24 cellular contexts compared by ENCODE assay signal in genomic region chr3:12478326-12478725, GRCh38. TPM values are rescaled to one million over a fixed set of nuclear protein-coding genes. Genes with fewer than 3 reads are reported as not detected.
DNase-seq lines count a peak whose midpoint lies in the region; ATAC-seq, FAIRE-seq and TF ChIP-seq lines count a peak whose summit lies in the region.
"Had no signal": no experiment of that assay in that cellular context is flagged by ENCODE, and none has a peak within 500 bp of the region (broad histone marks: within the 10 kb centered on the region; RNA-seq: fewer than 3 reads in every experiment).

No MANE protein-coding gene starts in this region.

- H3K9me2 ChIP-seq in PC-3 (replicated peaks; ENCODE audit: low read length), result no peaks in the 10 kb centered on the region

- H3K4me3 ChIP-seq in PC-3 (ENCODE audit: low read length), result no peak overlapping the region
- H3K4me3 ChIP-seq in K562, result no peak overlapping the region
- no peak overlapping the region for H3K4me3 ChIP-seq in subcutaneous abdominal adipose tissue (ENCODE audit: low read depth in 1 of 5, low read length in 5 of 5)
- H3K4me3 ChIP-seq in sigmoid colon, result no peak overlapping the region
- H3K4me3 ChIP-seq: BLaER1, GM23338, HAP-1, SJCRH30 had no signal

- H3K4me2 ChIP-seq in PC-3 (ENCODE audit: low read length), result no peak overlapping the region
- no peak overlapping the region for H3K4me2 ChIP-seq in K562 (ENCODE audit: insufficient read depth, low read length)
- H3K4me2 ChIP-seq: BLaER1, GM23338 had no signal

- H3K9ac ChIP-seq in PC-3 (ENCODE audit: low read length) (peak overlapping the region; percentile 70), K562 (ENCODE audit: insufficient read depth in 1 of 2, low read depth in 2 of 2, low read length in 2 of 2) (no peak overlapping the region), subcutaneous abdominal adipose tissue (ENCODE audit: low read length in 5 of 5) (no peak overlapping the region)
- H3K9ac ChIP-seq: BLaER1 had no signal

- no peak overlapping the region for H2AFZ ChIP-seq in PC-3 (ENCODE audit: low read length)
- H2AFZ ChIP-seq in K562 (ENCODE audit: low read depth, low read length), result no peak overlapping the region
- H2AFZ ChIP-seq: GM23338 had no signal

- no peaks in the 10 kb centered on the region for H3K9me1 ChIP-seq in K562 (ENCODE audit: control insufficient read depth, insufficient read depth, low read length)

- no peak for TF ChIP-seq EP300 in K562 (IDR thresholded peaks at IDR 0.05; ENCODE audit: low read length)
- TF ChIP-seq EP300 in sigmoid colon (IDR thresholded peaks at IDR 0.05), result no peak

- peaks cover 49% of the 10 kb centered on the region for H3K4me1 ChIP-seq in PC-3 (ENCODE audit: insufficient read depth, low read length)
- H3K4me1 ChIP-seq in K562 (replicated peaks in 1 of 2; ENCODE audit: control insufficient read depth in 2 of 2, insufficient read depth in 2 of 2, low read length in 2 of 2), result peaks cover 7 to 10% of the 10 kb centered on the region in 2 experiments; a peak in 4 of 5 replicates
- peaks cover 5 to 47% (median 38%) of the 10 kb centered on the region in 5 donors for H3K4me1 ChIP-seq in subcutaneous abdominal adipose tissue (ENCODE audit: control insufficient read depth in 5 of 5, insufficient read depth in 5 of 5, low read length in 5 of 5)
- H3K4me1 ChIP-seq in sigmoid colon, result peaks cover 0 to 7% (median 4%) of the 10 kb centered on the region in 4 donors

- TF ChIP-seq POLR2A in K562 (conservative IDR thresholded peaks at IDR 0.05), result no peak
- no peak for TF ChIP-seq POLR2A in sigmoid colon (IDR thresholded peaks at IDR 0.05)

- H3K79me2 ChIP-seq in PC-3 (ENCODE audit: low read length) (peaks cover 10% of the 10 kb centered on the region), K562 (ENCODE audit: control insufficient read depth, insufficient read depth, low read length) (no peaks in the 10 kb centered on the region)

- POLR2A ChIA-PET in PC-3 (lab: Charles Lee; ENCODE audit: unreplicated experiment), result interaction anchor here (0.6 kb wide), 2 partner anchors 33 to 95 kb away, joined by 3 to 4 read pairs; no protein-coding TSS in a partner anchor
- POLR2A ChIA-PET in K562 (lab: Yijun Ruan, JAX), result interaction anchor here (0.6 kb wide), 1 partner anchor 1909 kb away, joined by 3 read pairs; no protein-coding TSS in a partner anchor

- DNase-seq in EH (ENCODE audit: low read depth) (peak; percentile 33), PC-3 (peak; percentile 42), K562 (ENCODE audit: extremely low read depth in 1 of 4, low spot score in 3 of 4) (no peak), sigmoid colon (no peak), ureter (ENCODE audit: low spot score) (no peak)
- DNase-seq: CD4-positive, CD25-positive, alpha-beta regulatory T cell; DMS153; HFFc6; KG1; MM.1S; NCI-H2029; NCI-H226; NCI-H510A; NCI-H69; SJCRH30 had no signal

- H3K9me3 ChIP-seq in PC-3 (ENCODE audit: low read length) (no peaks in the 10 kb centered on the region), K562 (replicated peaks; ENCODE audit: control insufficient read depth, insufficient read depth, low read depth, low read length) (no peaks in the 10 kb centered on the region), subcutaneous abdominal adipose tissue (ENCODE audit: control insufficient read depth in 5 of 5, low read length in 5 of 5) (no peaks in the 10 kb centered on the region), sigmoid colon (no peaks in the 10 kb centered on the region)
- H3K9me3 ChIP-seq: BLaER1, HAP-1, SJCRH30 had no signal

- TF ChIP-seq RAD21 in K562 (CRISPR knock-in tag; conservative IDR thresholded peaks at IDR 0.05 in 1 of 2, IDR thresholded peaks at IDR 0.05 in 1 of 2), result no peak

- no peaks in the 10 kb centered on the region for H4K20me1 ChIP-seq in PC-3 (ENCODE audit: low read length)
- H4K20me1 ChIP-seq in K562 (replicated peaks; ENCODE audit: control insufficient read depth, insufficient read depth, low read length), result no peaks in the 10 kb centered on the region
- H4K20me1 ChIP-seq: BLaER1 had no signal

- no peak for TF ChIP-seq CTCF in PC-3 (conservative IDR thresholded peaks at IDR 0.05; ENCODE audit: low read depth, low read length)
- TF ChIP-seq CTCF in K562 (IDR thresholded peaks at IDR 0.05 in 2 of 3, conservative IDR thresholded peaks at IDR 0.05 in 1 of 3; ENCODE audit: insufficient read depth in 2 of 3, low read depth in 1 of 3, low read length in 3 of 3), result no peak
- no peak for TF ChIP-seq CTCF in sigmoid colon (IDR thresholded peaks at IDR 0.05)

- in situ Hi-C loops in K562 (cut with MboI), result no loop called here

- peaks cover 15% of the 10 kb centered on the region for H3F3A ChIP-seq in PC-3 (ENCODE audit: low read length, unreplicated experiment)

- BruUV-seq in PC-3 (replicated peaks; lab: Mats Ljungman, UMichigan), result no TSS peak
- no TSS peak for BruUV-seq in K562 (replicated peaks; lab: Mats Ljungman, UMichigan)

- CTCF ChIA-PET in PC-3 (lab: Charles Lee), result interaction anchor here (0.6 kb wide), 1 partner anchor 126 kb away, joined by 5 read pairs; no protein-coding TSS in a partner anchor
- CTCF ChIA-PET in K562 (lab: Yijun Ruan, JAX; ENCODE audit: low intra/inter-chr PET ratio), result interaction anchor here (0.6 kb wide), 2 partner anchors 186 to 1099 kb away, joined by 3 read pairs; no protein-coding TSS in a partner anchor

- intact Hi-C loops in PC-3 (cut with micrococcal nuclease), result loop anchor here (5.0 kb wide), 3 partner anchors 41 to 301 kb away; no protein-coding TSS in a partner anchor
- intact Hi-C loops in K562 (cut with micrococcal nuclease), result loop anchor here (5.0 kb wide), 1 partner anchor 291 kb away; no protein-coding TSS in a partner anchor
- intact Hi-C loops in sigmoid colon (cut with DNase I), result no loop called here

- 2% methylated on average over 5 of the region's 5 CpGs for WGBS in K562 (ENCODE audit: insufficient coverage, low coverage, missing lambda C conversion rate)
- WGBS in sigmoid colon, 2 donors, result 84% methylated on average over 5 of the region's 5 CpGs

- H3K27me3 ChIP-seq in PC-3 (ENCODE audit: low read length), result no peaks in the 10 kb centered on the region
- peaks cover 23 to 31% of the 10 kb centered on the region in 2 experiments for H3K27me3 ChIP-seq in K562 (ENCODE audit: control insufficient read depth in 2 of 2, insufficient read depth in 2 of 2, low read length in 2 of 2)
- H3K27me3 ChIP-seq in subcutaneous abdominal adipose tissue (ENCODE audit: control insufficient read depth in 5 of 5, insufficient read depth in 4 of 5, low read length in 5 of 5), result no peaks in the 10 kb centered on the region
- H3K27me3 ChIP-seq in sigmoid colon, result no peaks in the 10 kb centered on the region
- H3K27me3 ChIP-seq: BLaER1 had no signal

- H3K36me3 ChIP-seq in PC-3 (ENCODE audit: low read depth, low read length) (no peaks in the 10 kb centered on the region), K562 (ENCODE audit: control insufficient read depth, insufficient read depth, low read length) (no peaks in the 10 kb centered on the region), subcutaneous abdominal adipose tissue (ENCODE audit: control insufficient read depth in 5 of 5, insufficient read depth in 5 of 5, low read length in 5 of 5) (no peaks in the 10 kb centered on the region), sigmoid colon (no peaks in the 10 kb centered on the region)
- H3K36me3 ChIP-seq: BLaER1, HAP-1, SJCRH30 had no signal

- ATAC-seq in PC-3 (no peak), K562 (no peak), GM19324 (IDR thresholded peaks at IDR 0.05; ENCODE audit: low FRiP score, unreplicated experiment) (no peak)
- ATAC-seq: GM23338, Right ventricle myocardium inferior, SK-N-SH treated with all-trans-retinoic acid at 6 μM for 48 hours had no signal

- FAIRE-seq in K562 (lab: Jason Lieb, UNC), result no peak
- FAIRE-seq: A204.1, G401.6 had no signal

- H3K27ac ChIP-seq in PC-3 (ENCODE audit: low read length) (peak overlapping the region; percentile 94), K562 (ENCODE audit: extremely low read depth, low read depth, low read length) (no peak overlapping the region), subcutaneous abdominal adipose tissue (ENCODE audit: low read depth, low read length) (peak overlapping the region; percentile 81), sigmoid colon (no peak overlapping the region)
- H3K27ac ChIP-seq: BLaER1, SJCRH30 had no signal

TF ChIP-seq in K562, 482 proteins besides CTCF, POLR2A, EP300 and RAD21:
- TF ChIP-seq ZNF121 (CRISPR knock-in tag; conservative IDR thresholded peaks at IDR 0.05) (peak; percentile 56), HMG20B (CRISPR knock-in tag; IDR thresholded peaks at IDR 0.05) (no peak), RBM25 (IDR thresholded peaks at IDR 0.05; ENCODE audit: low read depth, low read length, severe bottlenecking) (peak; percentile 20)

RNA-seq across cellular contexts. Expression of gene TSEN2, which starts 6.0 kb away (rescaled TPM):
- 40.2 and 51.0 TPM in 2 replicates for total RNA-seq in PC-3 (2014; rRNA removed)
- 122 and 144 TPM in 2 replicates for total RNA-seq in K562 (2011; cell fraction: chromatin; rRNA removed; ENCODE audit: low replicate concordance)
- total RNA-seq in K562 (2011; cell fraction: nucleolus; rRNA removed), result 63.7 and 68.7 TPM in 2 replicates
- 97.8 and 189 TPM in 2 replicates for total RNA-seq in K562 (2011; cell fraction: nucleoplasm; rRNA removed)
- 38.5 and 40.4 TPM in 2 replicates for total RNA-seq in K562 (2014; rRNA removed)
- 52.8 and 55.9 TPM in 2 replicates for total RNA-seq in K562 (2014; rRNA removed; fragmentation: Illumina TruSeq; extraction: Trizol)
- total RNA-seq in K562 (2015; rRNA removed; fragmentation: Illumina TruSeq; extraction: Trizol), result 53.0 and 55.2 TPM in 2 replicates
- 39.9 TPM in 2 replicates for total RNA-seq in K562 (2021)
- polyA plus RNA-seq in K562 (2011; rRNA removed), result 39.4 and 43.7 TPM in 2 replicates
- 15.6 and 18.3 TPM in 2 replicates for polyA plus RNA-seq in K562 (2011; cell fraction: cytosol; rRNA removed)
- polyA plus RNA-seq in K562 (2011; cell fraction: nucleus; rRNA removed), result 53.0 and 76.1 TPM in 2 replicates
- polyA plus RNA-seq in K562 (2012), result 29.0 and 36.0 TPM in 2 replicates
- polyA plus RNA-seq in K562 (2014; fragmentation: Illumina TruSeq; extraction: Trizol), result 48.2 and 55.6 TPM in 2 replicates
- 10 to 100 TPM; 39.3 to 76.3 TPM for polyA plus RNA-seq in K562 (2014; fragmentation: Nextera tagmentation; extraction: Ambion mirVana)
- polyA plus RNA-seq in K562 (2014; rRNA removed), result 46.6 and 50.8 TPM in 2 replicates
- polyA minus RNA-seq in K562 (2011; rRNA and poly(A)+ RNA removed), result 63.4 and 74.4 TPM in 2 replicates
- polyA minus RNA-seq in K562 (2011; cell fraction: cytosol; rRNA and poly(A)+ RNA removed), result 14.2 and 22.0 TPM in 2 replicates
- polyA minus RNA-seq in K562 (2011; cell fraction: nucleus; rRNA and poly(A)+ RNA removed), result 40.0 and 47.9 TPM in 2 replicates
- total RNA-seq in sigmoid colon, result 10 to 100 TPM; 16.1 to 23.0 (median 20.4) TPM
- 10 to 100 TPM in 1 of 3 donors, 1 to 10 TPM in 2; 4.2 to 16.0 (median 5.3) TPM for polyA plus RNA-seq in sigmoid colon
- 52.6 TPM for total RNA-seq in ureter

Comparison
In these comparisons a context has a peak if more than half of its experiments do, and no peak if none do; other contexts are left out.
1. DNase-seq: peak in EH (single experiment) and PC-3 (single experiment); none in K562 (0 of 4), sigmoid colon (single experiment) and ureter (single experiment).
2. H3K27ac ChIP-seq: peak in PC-3 (single experiment) and subcutaneous abdominal adipose tissue (single experiment); none in K562 (single experiment) and sigmoid colon (0 of 4).